ENCODE assay signal across 8 cellular contexts in the genomic region with DNA sequence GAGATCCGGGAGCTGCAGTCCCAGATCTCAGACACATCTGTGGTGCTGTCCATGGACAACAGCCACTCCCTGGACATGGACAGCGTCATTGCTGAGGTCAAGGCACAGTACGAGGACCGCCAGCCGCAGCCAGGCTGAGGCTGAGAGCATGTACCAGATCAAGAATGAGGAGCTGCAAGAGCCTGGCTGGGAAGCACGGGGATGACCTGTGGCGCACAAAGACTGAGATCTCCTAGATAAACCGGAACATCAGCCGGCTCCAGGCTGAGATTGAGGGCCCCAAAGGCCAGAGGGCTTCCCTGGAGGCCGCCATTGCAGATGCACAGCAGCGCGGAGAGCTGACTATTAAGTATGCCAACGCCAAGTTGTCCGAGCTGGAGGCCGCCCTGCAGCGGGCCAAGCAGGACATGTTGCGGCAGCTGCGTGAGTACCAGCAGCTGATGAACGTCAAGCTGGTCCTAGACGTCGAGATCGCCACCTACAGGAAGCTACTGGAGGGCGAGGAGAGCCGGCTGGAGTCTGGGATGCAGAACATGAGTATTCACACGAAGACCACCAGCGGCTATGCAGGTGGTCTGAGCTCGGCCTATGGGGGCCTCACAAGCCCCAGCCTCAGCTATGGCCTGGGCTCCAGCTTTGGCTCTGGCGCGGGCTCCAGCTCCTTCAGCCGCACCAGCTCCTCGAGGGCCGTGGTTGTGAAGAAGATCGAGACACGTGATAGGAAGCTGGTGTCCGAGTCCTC. TPM values are rescaled to one million over a fixed set of nuclear protein-coding genes. Genes with fewer than 3 reads are reported as not detected.
DNase-seq lines count a peak whose midpoint lies in the region; ATAC-seq and TF ChIP-seq lines count a peak whose summit lies in the region.

No MANE protein-coding gene starts in this region.

- DNase-seq in AG04449 (ENCODE audit: low read depth, low spot score) (no peak), GM13976 (ENCODE audit: low spot score) (peak; percentile 68), NCI-H748 treated with DMSO at 0.1 percent for 48 hours (lab: John Stamatoyannopoulos, UW) (peak; percentile 47), glutamatergic neuron (peak; percentile 77), posterior vena cava (ENCODE audit: low spot score) (peak; percentile 89)

- no peaks in the 10 kb centered on the region for H3K36me3 Mint-ChIP-seq in activated T-helper 17 cell treated with anti-CD3 and anti-CD28 coated beads, Interleukin-2, amount 50 U/mL, for 72 hours (ENCODE audit: low read depth)
- H3K36me3 Mint-ChIP-seq in glutamatergic neuron (ENCODE audit: unreplicated experiment), result no peaks in the 10 kb centered on the region

- CTCF ChIA-PET in AG04449 (lab: Yijun Ruan, JAX), result interaction anchor here (0.7 to 3.1 kb wide), 27 partner anchors 9 to 411 kb away, joined by 3 to 19 read pairs (median 4); partner anchors contain the start of gene PEAR1

- peak overlapping the region; percentile 24 for H3K4me3 Mint-ChIP-seq in activated T-helper 17 cell treated with anti-CD3 and anti-CD28 coated beads, Interleukin-2, amount 50 U/mL, for 72 hours
- no peak overlapping the region for H3K4me3 Mint-ChIP-seq in glutamatergic neuron (ENCODE audit: unreplicated experiment)

- no peak for ATAC-seq in activated T-helper 17 cell treated with anti-CD3 and anti-CD28 coated beads, Interleukin-2, amount 50 U/mL, for 72 hours (replicated peaks)
- ATAC-seq in GM21423 (IDR thresholded peaks at IDR 0.05; ENCODE audit: unreplicated experiment) (no peak), HG02840 (IDR thresholded peaks at IDR 0.05; ENCODE audit: low FRiP score, unreplicated experiment) (no peak)

- no peaks in the 10 kb centered on the region for H3K9me3 Mint-ChIP-seq in activated T-helper 17 cell treated with anti-CD3 and anti-CD28 coated beads, Interleukin-2, amount 50 U/mL, for 72 hours
- H3K9me3 Mint-ChIP-seq in glutamatergic neuron (ENCODE audit: unreplicated experiment), result peaks cover 2% of the 10 kb centered on the region

- H3K27ac Mint-ChIP-seq in activated T-helper 17 cell treated with anti-CD3 and anti-CD28 coated beads, Interleukin-2, amount 50 U/mL, for 72 hours, result no peak overlapping the region
- no peak overlapping the region for H3K27ac Mint-ChIP-seq in glutamatergic neuron (ENCODE audit: unreplicated experiment)

- POLR2A ChIA-PET in AG04449 (lab: Yijun Ruan, JAX), result interaction anchor here (1.0 kb wide), 1 partner anchor 13 kb away, joined by 3 read pairs; no protein-coding TSS in a partner anchor

- intact Hi-C loops in posterior vena cava (cut with DNase I), result no loop called here

- TF ChIP-seq CTCF in AG04449 (IDR thresholded peaks at IDR 0.05; ENCODE audit: insufficient read depth, low read length, missing control alignments), result peak; percentile 72
- peak; percentile 68 for TF ChIP-seq CTCF in GM13976 (IDR thresholded peaks at IDR 0.05; ENCODE audit: borderline replicate concordance, control extremely low read depth, extremely low read depth, insufficient read depth, missing control alignments)
- peak; percentile 41 for TF ChIP-seq CTCF in glutamatergic neuron (IDR thresholded peaks at IDR 0.05; ENCODE audit: partially characterized antibody, unreplicated experiment)

- in situ Hi-C loops in GM13976 (cut with MboI; ENCODE audit: low sequenced_read_pairs, unreplicated experiment), result no loop called here

- peaks cover 22% of the 10 kb centered on the region for H3K27me3 Mint-ChIP-seq in activated T-helper 17 cell treated with anti-CD3 and anti-CD28 coated beads, Interleukin-2, amount 50 U/mL, for 72 hours
- H3K27me3 Mint-ChIP-seq in glutamatergic neuron (ENCODE audit: unreplicated experiment), result no peaks in the 10 kb centered on the region

- H3K4me3 ChIP-seq in AG04449 (ENCODE audit: low read depth, low read length), result no peak overlapping the region

- H3K4me1 Mint-ChIP-seq in activated T-helper 17 cell treated with anti-CD3 and anti-CD28 coated beads, Interleukin-2, amount 50 U/mL, for 72 hours, result peaks cover 7% of the 10 kb centered on the region
- no peaks in the 10 kb centered on the region for H3K4me1 Mint-ChIP-seq in glutamatergic neuron (ENCODE audit: low read depth, unreplicated experiment)

RNA-seq across cellular contexts. Expression of gene ETV3L, which starts 25.5 kb away (rescaled TPM):
- total RNA-seq in activated T-helper 17 cell treated with anti-CD3 and anti-CD28 coated beads, Interleukin-2, amount 50 U/mL, for 72 hours, result under 1 TPM in 1 of 2 donors, not detected in 1; 0.26 TPM
- total RNA-seq in glutamatergic neuron (ENCODE audit: unreplicated experiment) (not detected), posterior vena cava (not detected)

RNA-seq across cellular contexts. Expression of gene ARHGEF11, which starts 28.6 kb away (rescaled TPM):
- total RNA-seq in activated T-helper 17 cell treated with anti-CD3 and anti-CD28 coated beads, Interleukin-2, amount 50 U/mL, for 72 hours, result 1 to 10 TPM; 4.1 to 4.7 TPM
- total RNA-seq in glutamatergic neuron (ENCODE audit: unreplicated experiment) (40.5 TPM), posterior vena cava (10 to 100 TPM; 28.8 to 32.2 TPM)
